ENCODE assay signal across 26 cellular contexts in genomic region chr15:82933576-82933975, GRCh38. TPM values are rescaled to one million over a fixed set of nuclear protein-coding genes. Genes with fewer than 3 reads are reported as not detected.
DNase-seq lines count a peak whose midpoint lies in the region; ATAC-seq and TF ChIP-seq lines count a peak whose summit lies in the region.
"Had no signal": no experiment of that assay in that cellular context is flagged by ENCODE, and none has a peak within 500 bp of the region (broad histone marks: within the 10 kb centered on the region; RNA-seq: fewer than 3 reads in every experiment).

No MANE protein-coding gene starts in this region.

- no peak overlapping the region for H3K4me3 Mint-ChIP-seq in activated CD4-positive, alpha-beta T cell treated with anti-CD3 and anti-CD28 coated beads for 36 hours
- no peak overlapping the region for H3K4me3 Mint-ChIP-seq in activated CD4-positive, alpha-beta T cell treated with anti-CD3 and anti-CD28 coated beads, Interleukin-2, amount 10 ng/mL, durations not matched to agents 7 days and 5 days
- H3K4me3 Mint-ChIP-seq in Calu3 (ENCODE audit: low read depth, unreplicated experiment), result no peak overlapping the region
- H3K4me3 Mint-ChIP-seq: activated naive CD8-positive, alpha-beta T cell; B cell; IgD-negative memory B cell; neural crest cell had no signal

- H3K9me3 Mint-ChIP-seq in activated CD4-positive, alpha-beta T cell treated with anti-CD3 and anti-CD28 coated beads for 36 hours (ENCODE audit: low read depth), result no peaks in the 10 kb centered on the region
- no peaks in the 10 kb centered on the region for H3K9me3 Mint-ChIP-seq in activated CD4-positive, alpha-beta T cell treated with anti-CD3 and anti-CD28 coated beads, Interleukin-2, amount 10 ng/mL, durations not matched to agents 7 days and 5 days
- no peaks in the 10 kb centered on the region for H3K9me3 Mint-ChIP-seq in Calu3 (ENCODE audit: low read depth, unreplicated experiment)
- H3K9me3 Mint-ChIP-seq: neural crest cell had no signal

- no peaks in the 10 kb centered on the region for H3K9me3 ChIP-seq in RWPE2 (ENCODE audit: severe bottlenecking)
- H3K9me3 ChIP-seq: A549, HAP-1, mucosa of descending colon, upper lobe of left lung had no signal

- H3K36me3 Mint-ChIP-seq in activated CD4-positive, alpha-beta T cell treated with anti-CD3 and anti-CD28 coated beads for 36 hours (ENCODE audit: low read depth), result no peaks in the 10 kb centered on the region
- H3K36me3 Mint-ChIP-seq in activated CD4-positive, alpha-beta T cell treated with anti-CD3 and anti-CD28 coated beads, Interleukin-2, amount 10 ng/mL, durations not matched to agents 7 days and 5 days (ENCODE audit: low read depth), result no peaks in the 10 kb centered on the region
- no peaks in the 10 kb centered on the region for H3K36me3 Mint-ChIP-seq in Calu3 (ENCODE audit: insufficient read depth, unreplicated experiment)
- H3K36me3 Mint-ChIP-seq: activated naive CD8-positive, alpha-beta T cell had no signal

- CTCF ChIA-PET in activated CD4-positive, alpha-beta T cell treated with anti-CD3 and anti-CD28 coated beads for 36 hours (lab: Charles Lee), result interaction anchor here (0.7 kb wide), 1 partner anchor 22 kb away, joined by 3 read pairs; no protein-coding TSS in a partner anchor
- CTCF ChIA-PET in activated CD4-positive, alpha-beta T cell treated with anti-CD3 and anti-CD28 coated beads, Interleukin-2, amount 10 ng/mL, durations not matched to agents 7 days and 5 days (lab: Charles Lee), result no interaction called here
- CTCF ChIA-PET in Calu3 (lab: Charles Lee), result no interaction called here

- ATAC-seq in activated CD4-positive, alpha-beta T cell treated with anti-CD3 and anti-CD28 coated beads for 36 hours, result peak; percentile 89
- ATAC-seq in RWPE2 (ENCODE audit: low read depth), result peak; percentile 40
- no peak for ATAC-seq in HG03439 (IDR thresholded peaks at IDR 0.05; ENCODE audit: unreplicated experiment)
- ATAC-seq in HG03432 (IDR thresholded peaks at IDR 0.05; ENCODE audit: unreplicated experiment), result no peak
- ATAC-seq: esophagus mucosa, GM12878, mucosa of descending colon, Right ventricle myocardium inferior had no signal

- intact Hi-C loops in activated CD4-positive, alpha-beta T cell treated with anti-CD3 and anti-CD28 coated beads for 36 hours (cut with DNase I, micrococcal nuclease), result no loop called here
- intact Hi-C loops in Calu3 (cut with micrococcal nuclease; ENCODE audit: unreplicated experiment), result no loop called here

- peak; percentile 51 for DNase-seq in activated CD4-positive, alpha-beta T cell treated with anti-CD3 and anti-CD28 coated beads for 36 hours
- no peak for DNase-seq in activated CD4-positive, alpha-beta T cell treated with anti-CD3 and anti-CD28 coated beads, Interleukin-2, amount 10 ng/mL, durations not matched to agents 7 days and 5 days
- DNase-seq in Calu3 (no peak), RWPE2 (ENCODE audit: low spot score) (no peak), kidney glomerular epithelial cell (lab: John Stamatoyannopoulos, UW) (peak; percentile 1), NCI-H1436 treated with DMSO at 0.1 percent for 48 hours (lab: John Stamatoyannopoulos, UW) (no peak)
- DNase-seq: activated CD4-positive, alpha-beta T cell treated with anti-CD3 and anti-CD28 coated beads for 4 hours; DMS79 treated with DMSO at 0.1 percent for 48 hours; effector memory CD4-positive, alpha-beta T cell; hypothalamus; mucosa of descending colon; NCI-H1436; NCI-H2171 treated with DMSO at 0.1 percent for 48 hours; NCI-H69; upper lobe of left lung had no signal

- H3K27ac Mint-ChIP-seq in activated CD4-positive, alpha-beta T cell treated with anti-CD3 and anti-CD28 coated beads for 36 hours, result no peak overlapping the region
- H3K27ac Mint-ChIP-seq in activated CD4-positive, alpha-beta T cell treated with anti-CD3 and anti-CD28 coated beads, Interleukin-2, amount 10 ng/mL, durations not matched to agents 7 days and 5 days, result no peak overlapping the region
- peak overlapping the region; percentile 32 for H3K27ac Mint-ChIP-seq in Calu3 (ENCODE audit: unreplicated experiment)
- H3K27ac Mint-ChIP-seq: activated naive CD8-positive, alpha-beta T cell; B cell; IgD-negative memory B cell had no signal

- peaks cover 12% of the 10 kb centered on the region for H3K4me1 Mint-ChIP-seq in activated CD4-positive, alpha-beta T cell treated with anti-CD3 and anti-CD28 coated beads for 36 hours
- peaks cover 2% of the 10 kb centered on the region for H3K4me1 Mint-ChIP-seq in activated CD4-positive, alpha-beta T cell treated with anti-CD3 and anti-CD28 coated beads, Interleukin-2, amount 10 ng/mL, durations not matched to agents 7 days and 5 days
- peaks cover 39% of the 10 kb centered on the region for H3K4me1 Mint-ChIP-seq in Calu3 (ENCODE audit: low read depth, unreplicated experiment)
- H3K4me1 Mint-ChIP-seq: B cell, neural crest cell had no signal

- H3K36me3 ChIP-seq in RWPE2 (ENCODE audit: low read depth), result no peaks in the 10 kb centered on the region
- H3K36me3 ChIP-seq: HAP-1, upper lobe of left lung had no signal

- POLR2A ChIA-PET in activated CD4-positive, alpha-beta T cell treated with anti-CD3 and anti-CD28 coated beads for 36 hours (lab: Charles Lee), result no interaction called here
- POLR2A ChIA-PET in activated CD4-positive, alpha-beta T cell treated with anti-CD3 and anti-CD28 coated beads, Interleukin-2, amount 10 ng/mL, durations not matched to agents 7 days and 5 days (lab: Charles Lee), result no interaction called here

- BruUV-seq in Calu3 (replicated peaks; lab: Mats Ljungman, UMichigan), result no TSS peak

- H3K4me1 ChIP-seq in RWPE2 (ENCODE audit: insufficient read depth, poor library complexity, severe bottlenecking), result peaks cover 10% of the 10 kb centered on the region
- H3K4me1 ChIP-seq: HAP-1, upper lobe of left lung had no signal

- H3K4me3 ChIP-seq in RWPE2 (ENCODE audit: severe bottlenecking), result no peak overlapping the region
- H3K4me3 ChIP-seq: A549, GM12878, HAP-1, mucosa of descending colon, upper lobe of left lung had no signal

- H3K27me3 Mint-ChIP-seq in activated CD4-positive, alpha-beta T cell treated with anti-CD3 and anti-CD28 coated beads for 36 hours, result peaks cover 5% of the 10 kb centered on the region
- H3K27me3 Mint-ChIP-seq in activated CD4-positive, alpha-beta T cell treated with anti-CD3 and anti-CD28 coated beads, Interleukin-2, amount 10 ng/mL, durations not matched to agents 7 days and 5 days, result peaks cover 16% of the 10 kb centered on the region
- H3K27me3 Mint-ChIP-seq in Calu3 (ENCODE audit: unreplicated experiment), result no peaks in the 10 kb centered on the region
- H3K27me3 Mint-ChIP-seq: activated naive CD8-positive, alpha-beta T cell; IgD-negative memory B cell had no signal

- no peak for TF ChIP-seq CTCF in Calu3 (IDR thresholded peaks at IDR 0.05; ENCODE audit: unreplicated experiment)
- TF ChIP-seq CTCF in RWPE2 (IDR thresholded peaks at IDR 0.05; ENCODE audit: poor library complexity, severe bottlenecking), result no peak

- H3K27ac ChIP-seq in RWPE2 (ENCODE audit: poor library complexity, severe bottlenecking), result no peak overlapping the region
- H3K27ac ChIP-seq: A549, upper lobe of left lung had no signal

- H3K27me3 ChIP-seq in RWPE2 (ENCODE audit: insufficient read depth, poor library complexity, severe bottlenecking), result no peaks in the 10 kb centered on the region
- H3K27me3 ChIP-seq: upper lobe of left lung had no signal

RNA-seq across cellular contexts. Expression of gene HOMER2, which starts 18.9 kb away (rescaled TPM):
- 1 to 10 TPM; 3.5 to 4.6 TPM for total RNA-seq in activated CD4-positive, alpha-beta T cell treated with anti-CD3 and anti-CD28 coated beads for 36 hours
- total RNA-seq in activated CD4-positive, alpha-beta T cell treated with anti-CD3 and anti-CD28 coated beads, Interleukin-2, amount 10 ng/mL, durations not matched to agents 7 days and 5 days, result 10 to 100 TPM in 1 of 2 experiments, 1 to 10 TPM in 1; 7.9 to 10.3 TPM
- 32.2 and 49.4 TPM in 2 replicates for total RNA-seq in Calu3 (2022)

RNA-seq across cellular contexts. Expression of gene RAMAC, which starts 52.4 kb away (rescaled TPM):
- 10 to 100 TPM; 17.3 to 19.5 TPM for total RNA-seq in activated CD4-positive, alpha-beta T cell treated with anti-CD3 and anti-CD28 coated beads for 36 hours
- 10 to 100 TPM; 23.7 to 26.5 TPM for total RNA-seq in activated CD4-positive, alpha-beta T cell treated with anti-CD3 and anti-CD28 coated beads, Interleukin-2, amount 10 ng/mL, durations not matched to agents 7 days and 5 days
- 31.5 and 34.5 TPM in 2 replicates for total RNA-seq in Calu3 (2022)

Comparison
In these comparisons a context has a peak if more than half of its experiments do, and no peak if none do; other contexts are left out.
1. DNase-seq: peak in activated CD4-positive, alpha-beta T cell treated with anti-CD3 and anti-CD28 coated beads for 36 hours (single experiment) and kidney glomerular epithelial cell (single experiment); none in activated CD4-positive, alpha-beta T cell treated with anti-CD3 and anti-CD28 coated beads, Interleukin-2, amount 10 ng/mL, durations not matched to agents 7 days and 5 days (single experiment), Calu3 (single experiment), RWPE2 (single experiment) and NCI-H1436 treated with DMSO at 0.1 percent for 48 hours (single experiment).
2. ATAC-seq: peak in activated CD4-positive, alpha-beta T cell treated with anti-CD3 and anti-CD28 coated beads for 36 hours (single experiment) and RWPE2 (single experiment); none in HG03439 (single experiment) and HG03432 (single experiment).